In the genomic region with DNA sequence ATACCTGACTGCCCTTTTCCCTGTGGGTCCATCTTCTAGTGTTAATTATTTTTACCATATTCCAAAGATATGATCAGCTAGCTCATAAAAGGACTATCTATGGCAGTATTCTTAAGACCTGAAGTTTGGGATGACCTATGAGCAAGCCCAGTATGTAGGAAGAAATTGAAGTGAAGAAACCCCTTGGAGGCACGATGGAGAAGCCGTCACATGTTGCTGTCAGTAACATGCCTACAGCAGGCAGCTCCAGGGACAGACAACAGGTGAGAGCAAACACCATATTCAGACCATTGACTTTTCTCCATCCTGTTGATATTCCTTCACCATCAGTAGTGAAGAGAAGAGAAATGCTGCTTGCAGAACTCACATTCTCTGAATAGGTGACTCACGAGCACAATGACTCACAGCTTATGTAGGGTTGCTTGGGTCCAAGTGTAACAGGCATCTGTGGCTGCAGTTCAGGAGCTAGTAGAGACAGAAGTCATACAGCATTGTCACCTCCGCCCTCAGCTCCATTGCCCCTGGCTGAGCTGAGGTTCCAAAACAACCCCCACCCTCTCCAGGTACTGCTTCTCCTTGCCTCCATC, we compare ENCODE assay signal across 10 cellular contexts. TPM values are rescaled to one million over a fixed set of nuclear protein-coding genes. Genes with fewer than 3 reads are reported as not detected.
DNase-seq lines count a peak whose midpoint lies in the region; ATAC-seq and TF ChIP-seq lines count a peak whose summit lies in the region.
"Had no signal": no experiment of that assay in that cellular context is flagged by ENCODE, and none has a peak within 500 bp of the region (broad histone marks: within the 10 kb centered on the region; RNA-seq: fewer than 3 reads in every experiment).

No MANE protein-coding gene starts in this region.

- no peak overlapping the region for H3K4me3 ChIP-seq in HEK293 (ENCODE audit: low read depth, low read length)
- H3K4me3 ChIP-seq in CD4-positive, alpha-beta memory T cell (ENCODE audit: low read length in 2 of 2): no peak overlapping the region
- H3K4me3 ChIP-seq: colonic mucosa had no signal

- no peak overlapping the region for H3K27ac Mint-ChIP-seq in activated CD4-positive, alpha-beta memory T cell treated with anti-CD3 and anti-CD28 coated beads for 36 hours
- H3K27ac Mint-ChIP-seq in CD4-positive, alpha-beta memory T cell: no peak overlapping the region

- POLR2A ChIA-PET in HEK293 (lab: Yijun Ruan, JAX): no interaction called here
- POLR2A ChIA-PET in activated CD4-positive, alpha-beta memory T cell treated with anti-CD3 and anti-CD28 coated beads for 36 hours (lab: Charles Lee): no interaction called here
- POLR2A ChIA-PET in CD4-positive, alpha-beta memory T cell (lab: Charles Lee; ENCODE audit: partially characterized antibody): no interaction called here

- TF ChIP-seq CTCF in AG09319 (IDR thresholded peaks at IDR 0.05; ENCODE audit: low read depth, low read length) (no peak), HEK293 (tag by site-specific recombination; IDR thresholded peaks at IDR 0.05) (no peak)

- H3K36me3 Mint-ChIP-seq in activated CD4-positive, alpha-beta memory T cell treated with anti-CD3 and anti-CD28 coated beads for 36 hours: no peaks in the 10 kb centered on the region
- no peaks in the 10 kb centered on the region for H3K36me3 Mint-ChIP-seq in CD4-positive, alpha-beta memory T cell

- DNase-seq in AG09319 (ENCODE audit: extremely low read depth, low read depth): peak; percentile 29
- DNase-seq in activated CD4-positive, alpha-beta memory T cell treated with anti-CD3 and anti-CD28 coated beads for 36 hours: peak; percentile 53
- peak; percentile 94 for DNase-seq in iris pigment epithelial cell (ENCODE audit: low read depth)
- DNase-seq in DMS153 treated with DMSO at 0.1 percent for 48 hours (lab: John Stamatoyannopoulos, UW; ENCODE audit: unreplicated experiment): no peak
- DNase-seq in CD4-positive, alpha-beta memory T cell: no peak
- DNase-seq: colonic mucosa, NCI-H1105 had no signal

- H3K4me1 ChIP-seq in HEK293 (ENCODE audit: control insufficient read depth, insufficient read depth, low read length): peaks cover 4% of the 10 kb centered on the region; the same call in 1 of the 2 replicates
- no peaks in the 10 kb centered on the region for H3K4me1 ChIP-seq in CD4-positive, alpha-beta memory T cell (ENCODE audit: insufficient read depth, low read length)
- H3K4me1 ChIP-seq: colonic mucosa had no signal

- peaks cover 35% of the 10 kb centered on the region for H3K27me3 Mint-ChIP-seq in activated CD4-positive, alpha-beta memory T cell treated with anti-CD3 and anti-CD28 coated beads for 36 hours
- peaks cover 28 to 32% of the 10 kb centered on the region in 2 donors for H3K27me3 Mint-ChIP-seq in CD4-positive, alpha-beta memory T cell

- no peak overlapping the region for H3K4me3 Mint-ChIP-seq in activated CD4-positive, alpha-beta memory T cell treated with anti-CD3 and anti-CD28 coated beads for 36 hours
- H3K4me3 Mint-ChIP-seq in CD4-positive, alpha-beta memory T cell: no peak overlapping the region

- intact Hi-C loops in activated CD4-positive, alpha-beta memory T cell treated with anti-CD3 and anti-CD28 coated beads for 36 hours (cut with micrococcal nuclease): no loop called here
- intact Hi-C loops in CD4-positive, alpha-beta memory T cell (cut with micrococcal nuclease): no loop called here

- H3K9me3 Mint-ChIP-seq in activated CD4-positive, alpha-beta memory T cell treated with anti-CD3 and anti-CD28 coated beads for 36 hours: no peaks in the 10 kb centered on the region
- no peaks in the 10 kb centered on the region for H3K9me3 Mint-ChIP-seq in CD4-positive, alpha-beta memory T cell

- no peaks in the 10 kb centered on the region for H3K27me3 ChIP-seq in CD4-positive, alpha-beta memory T cell (ENCODE audit: insufficient read depth, low read length)
- H3K27me3 ChIP-seq: colonic mucosa had no signal

- H3K4me1 Mint-ChIP-seq in activated CD4-positive, alpha-beta memory T cell treated with anti-CD3 and anti-CD28 coated beads for 36 hours (ENCODE audit: low read depth): peaks cover 10% of the 10 kb centered on the region
- peaks cover 0 to 1% (median 0%) of the 10 kb centered on the region in 4 donors for H3K4me1 Mint-ChIP-seq in CD4-positive, alpha-beta memory T cell

- ATAC-seq in GM19397 (IDR thresholded peaks at IDR 0.05; ENCODE audit: unreplicated experiment): no peak
- ATAC-seq in GM19455 (IDR thresholded peaks at IDR 0.05; ENCODE audit: unreplicated experiment): no peak

- CTCF ChIA-PET in HEK293 (lab: Yijun Ruan, JAX): interaction anchor here (0.6 to 2.4 kb wide), 4 partner anchors 10 to 822 kb away, joined by 3 to 14 read pairs (median 4); no protein-coding TSS in a partner anchor
- CTCF ChIA-PET in activated CD4-positive, alpha-beta memory T cell treated with anti-CD3 and anti-CD28 coated beads for 36 hours (lab: Charles Lee): interaction anchor here (1.0 to 5.1 kb wide), 12 partner anchors 10 to 245 kb away, joined by 3 to 62 read pairs (median 6); no protein-coding TSS in a partner anchor
- CTCF ChIA-PET in CD4-positive, alpha-beta memory T cell (lab: Charles Lee; ENCODE audit: partially characterized antibody): interaction anchor here (1.7 to 4.4 kb wide), 4 partner anchors 8 to 246 kb away, joined by 4 to 25 read pairs (median 13); a partner anchor contains a TSS

- H3K36me3 ChIP-seq in HEK293 (ENCODE audit: control insufficient read depth in 2 of 2, insufficient read depth in 1 of 2, low read length in 2 of 2): no peaks in the 10 kb centered on the region
- no peaks in the 10 kb centered on the region for H3K36me3 ChIP-seq in CD4-positive, alpha-beta memory T cell (ENCODE audit: insufficient read depth, low read length)
- H3K36me3 ChIP-seq: colonic mucosa had no signal

- H3K27ac ChIP-seq in HEK293 (ENCODE audit: extremely low read depth, low read depth, low read length): no peak overlapping the region
- no peak overlapping the region for H3K27ac ChIP-seq in CD4-positive, alpha-beta memory T cell (ENCODE audit: low read depth, low read length)
- H3K27ac ChIP-seq: colonic mucosa had no signal

- H3K9me3 ChIP-seq in HEK293 (ENCODE audit: control insufficient read depth, insufficient read depth, low read depth, low read length): no peaks in the 10 kb centered on the region
- no peaks in the 10 kb centered on the region for H3K9me3 ChIP-seq in CD4-positive, alpha-beta memory T cell (ENCODE audit: control insufficient read depth in 1 of 2, low read length in 2 of 2)
- H3K9me3 ChIP-seq: colonic mucosa had no signal

TF ChIP-seq in HEK293, 187 proteins besides CTCF, POLR2A, EP300 and RAD21:
- TF ChIP-seq ZNF184 (tag by site-specific recombination; IDR thresholded peaks at IDR 0.05): no peak
- TF ChIP-seq ZBTB17 (tag by site-specific recombination; IDR thresholded peaks at IDR 0.05): no peak
- peak; percentile 99 for TF ChIP-seq SCRT2 (tag by site-specific recombination; IDR thresholded peaks at IDR 0.05)
- TF ChIP-seq SCRT1 (tag by site-specific recombination; IDR thresholded peaks at IDR 0.05; ENCODE audit: borderline replicate concordance): peak; percentile 41; the same call in 1 of the 2 replicates
- TF ChIP-seq GLIS1 (tag by site-specific recombination; IDR thresholded peaks at IDR 0.05): no peak
- TF ChIP-seq OSR2 (tag by site-specific recombination; IDR thresholded peaks at IDR 0.05): peak; percentile 61; the same call in 1 of the 2 replicates
- TF ChIP-seq PRDM1 (tag by site-specific recombination; IDR thresholded peaks at IDR 0.05): 0 out of 2 replicates have a peak, but pooled peaks have one; percentile 59
TF ChIP-seq in HEK293: peak in this region for 4.

RNA-seq across cellular contexts. Expression of a gene that starts 8.4 kb away (rescaled TPM):
- not detected for total RNA-seq in activated CD4-positive, alpha-beta memory T cell treated with anti-CD3 and anti-CD28 coated beads for 36 hours
- not detected for total RNA-seq in CD4-positive, alpha-beta memory T cell
- polyA plus RNA-seq in CD4-positive, alpha-beta memory T cell: not detected
- total RNA-seq: colonic mucosa had no signal

Comparison
In these comparisons a context has a peak if more than half of its experiments do, and no peak if none do; other contexts are left out.
1. DNase-seq: peak in AG09319 (single experiment), activated CD4-positive, alpha-beta memory T cell treated with anti-CD3 and anti-CD28 coated beads for 36 hours (single experiment) and iris pigment epithelial cell (single experiment); none in DMS153 treated with DMSO at 0.1 percent for 48 hours (single experiment) and CD4-positive, alpha-beta memory T cell (0 of 5).